1 cellular context compared by ENCODE assay signal in the genomic region with DNA sequence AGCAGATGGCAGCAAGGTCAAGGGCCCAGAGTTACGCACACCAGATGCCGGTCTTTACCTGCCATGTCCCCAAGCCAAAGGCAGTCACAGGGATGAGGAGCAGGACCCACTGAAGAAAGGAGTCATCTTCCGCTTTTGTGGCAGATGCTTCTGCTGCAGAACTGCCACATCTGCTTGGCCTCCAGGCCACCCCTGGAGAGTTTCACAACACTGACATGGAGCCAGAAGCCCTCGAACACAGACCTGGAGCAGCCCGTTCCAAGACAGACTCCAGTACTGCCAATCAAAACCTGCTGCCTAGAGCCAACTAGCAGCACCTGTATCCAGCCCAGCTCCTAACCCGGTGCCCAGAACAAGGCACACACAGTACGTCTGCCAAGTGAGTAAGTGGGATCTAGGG.
A peak's percentile ranks its signal among the peaks of the same experiment; 100 is the strongest.
TF ChIP-seq lines count a peak whose summit lies in the region.

No MANE protein-coding gene starts in this region.

TF ChIP-seq in HEK293, 187 proteins besides CTCF, POLR2A, EP300 and RAD21 (continued from another document):
- TF ChIP-seq ZBTB6 (tag by site-specific recombination; IDR thresholded peaks at IDR 0.05) = peak; percentile 96
- TF ChIP-seq ZBTB17 (tag by site-specific recombination; IDR thresholded peaks at IDR 0.05) = 0 out of 2 replicates have a peak, but pooled peaks have one; percentile 50
- TF ChIP-seq ZNF660 (tag by site-specific recombination; IDR thresholded peaks at IDR 0.05) = no peak
- no peak for TF ChIP-seq ZNF76 (tag by site-specific recombination; IDR thresholded peaks at IDR 0.05; ENCODE audit: borderline replicate concordance, low read depth)
- TF ChIP-seq SALL2 (tag by site-specific recombination; IDR thresholded peaks at IDR 0.05; ENCODE audit: borderline replicate concordance) = no peak
- TF ChIP-seq, protein P1, sequence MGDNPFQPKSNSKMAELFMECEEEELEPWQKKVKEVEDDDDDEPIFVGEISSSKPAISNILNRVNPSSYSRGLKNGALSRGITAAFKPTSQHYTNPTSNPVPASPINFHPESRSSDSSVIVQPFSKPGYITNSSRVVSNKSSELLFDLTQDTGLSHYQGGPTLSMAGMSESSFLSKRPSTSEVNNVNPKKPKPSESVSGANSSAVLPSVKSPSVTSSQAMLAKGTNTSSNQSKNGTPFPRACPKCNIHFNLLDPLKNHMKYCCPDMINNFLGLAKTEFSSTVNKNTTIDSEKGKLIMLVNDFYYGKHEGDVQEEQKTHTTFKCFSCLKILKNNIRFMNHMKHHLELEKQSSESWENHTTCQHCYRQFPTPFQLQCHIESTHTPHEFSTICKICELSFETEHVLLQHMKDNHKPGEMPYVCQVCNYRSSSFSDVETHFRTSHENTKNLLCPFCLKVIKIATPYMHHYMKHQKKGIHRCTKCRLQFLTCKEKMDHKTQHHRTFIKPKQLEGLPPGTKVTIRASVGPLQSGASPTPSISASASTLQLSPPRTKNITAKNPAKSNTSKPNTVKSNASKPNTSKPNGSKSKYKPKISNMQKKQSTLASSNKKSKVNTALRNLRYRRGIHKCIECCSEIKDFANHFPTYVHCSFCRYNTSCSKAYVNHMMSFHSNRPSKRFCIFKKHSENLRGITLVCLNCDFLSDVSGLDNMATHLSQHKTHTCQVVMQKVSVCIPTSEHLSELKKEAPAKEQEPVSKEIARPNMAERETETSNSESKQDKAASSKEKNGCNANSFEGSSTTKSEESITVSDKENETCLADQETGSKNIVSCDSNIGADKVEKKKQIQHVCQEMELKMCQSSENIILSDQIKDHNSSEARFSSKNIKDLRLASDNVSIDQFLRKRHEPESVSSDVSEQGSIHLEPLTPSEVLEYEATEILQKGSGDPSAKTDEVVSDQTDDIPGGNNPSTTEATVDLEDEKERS (tag by site-specific recombination; IDR thresholded peaks at IDR 0.05) = no peak
- no peak for TF ChIP-seq TCF7L2 (IDR thresholded peaks at IDR 0.05; ENCODE audit: borderline replicate concordance, low read depth, low read length)
- no peak for TF ChIP-seq REPIN1 (tag by site-specific recombination; IDR thresholded peaks at IDR 0.05; ENCODE audit: low read depth)
- TF ChIP-seq ZNF692 (tag by site-specific recombination; IDR thresholded peaks at IDR 0.05) = no peak
- no peak for TF ChIP-seq KLF10 (tag by site-specific recombination; IDR thresholded peaks at IDR 0.05)
- TF ChIP-seq ZNF843 (tag by site-specific recombination; IDR thresholded peaks at IDR 0.05) = no peak
- no peak for TF ChIP-seq ZXDB (tag by site-specific recombination; IDR thresholded peaks at IDR 0.05)
- 0 out of 2 replicates have a peak, but pooled peaks have one; percentile 11 for TF ChIP-seq BCL11A (tag by site-specific recombination; IDR thresholded peaks at IDR 0.05; ENCODE audit: low read depth)
- no peak for TF ChIP-seq ZNF677 (tag by site-specific recombination; IDR thresholded peaks at IDR 0.05)
